Comparison of ENCODE assay signal across 1 cellular context in the genomic region with DNA sequence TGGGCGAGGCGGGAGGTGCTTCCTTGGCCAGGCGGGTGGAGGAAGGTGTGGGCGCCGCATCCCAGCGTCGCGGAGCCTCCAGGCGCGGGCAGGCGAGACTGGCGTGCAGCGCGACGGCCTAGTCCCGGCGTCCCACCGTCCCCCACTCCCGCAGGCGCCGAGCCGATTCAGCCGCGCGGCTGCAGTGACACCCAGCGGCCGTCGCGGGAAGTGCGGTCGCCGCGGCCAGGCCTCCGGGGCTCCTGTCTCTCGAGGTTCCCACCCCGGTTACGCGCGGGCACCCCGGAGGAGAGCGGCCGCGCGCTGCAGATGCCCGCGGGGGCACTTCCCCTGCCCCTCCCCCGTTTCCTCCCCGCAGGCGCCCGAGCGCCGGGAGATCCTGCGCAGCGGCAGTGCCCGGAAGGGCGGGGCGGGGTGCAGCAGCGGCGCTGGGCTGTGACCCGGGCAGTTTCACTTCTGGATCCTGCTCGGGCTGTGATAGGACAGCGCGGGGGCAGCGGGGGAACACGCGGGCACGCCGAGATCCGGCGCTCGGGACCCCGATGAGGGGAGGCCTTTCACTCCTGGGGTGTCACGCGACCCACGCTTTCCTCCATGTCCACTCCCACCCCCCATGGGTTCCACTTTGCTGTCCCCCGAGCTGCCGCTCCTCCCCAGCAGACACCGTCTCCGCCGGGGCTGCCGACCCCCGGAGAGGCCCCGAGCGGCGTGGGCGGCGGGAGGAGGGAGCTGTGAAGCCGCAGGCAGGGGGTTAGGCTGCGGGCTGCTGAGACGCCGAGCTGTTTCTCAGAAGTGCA.
A peak's percentile ranks its signal among the peaks of the same experiment; 100 is the strongest.
TF ChIP-seq lines count a peak whose summit lies in the region.

No MANE protein-coding gene starts in this region.

TF ChIP-seq in HepG2, 621 proteins besides CTCF, POLR2A, EP300 and RAD21 (continued from another document and continues in another):
- TF ChIP-seq, protein P1, sequence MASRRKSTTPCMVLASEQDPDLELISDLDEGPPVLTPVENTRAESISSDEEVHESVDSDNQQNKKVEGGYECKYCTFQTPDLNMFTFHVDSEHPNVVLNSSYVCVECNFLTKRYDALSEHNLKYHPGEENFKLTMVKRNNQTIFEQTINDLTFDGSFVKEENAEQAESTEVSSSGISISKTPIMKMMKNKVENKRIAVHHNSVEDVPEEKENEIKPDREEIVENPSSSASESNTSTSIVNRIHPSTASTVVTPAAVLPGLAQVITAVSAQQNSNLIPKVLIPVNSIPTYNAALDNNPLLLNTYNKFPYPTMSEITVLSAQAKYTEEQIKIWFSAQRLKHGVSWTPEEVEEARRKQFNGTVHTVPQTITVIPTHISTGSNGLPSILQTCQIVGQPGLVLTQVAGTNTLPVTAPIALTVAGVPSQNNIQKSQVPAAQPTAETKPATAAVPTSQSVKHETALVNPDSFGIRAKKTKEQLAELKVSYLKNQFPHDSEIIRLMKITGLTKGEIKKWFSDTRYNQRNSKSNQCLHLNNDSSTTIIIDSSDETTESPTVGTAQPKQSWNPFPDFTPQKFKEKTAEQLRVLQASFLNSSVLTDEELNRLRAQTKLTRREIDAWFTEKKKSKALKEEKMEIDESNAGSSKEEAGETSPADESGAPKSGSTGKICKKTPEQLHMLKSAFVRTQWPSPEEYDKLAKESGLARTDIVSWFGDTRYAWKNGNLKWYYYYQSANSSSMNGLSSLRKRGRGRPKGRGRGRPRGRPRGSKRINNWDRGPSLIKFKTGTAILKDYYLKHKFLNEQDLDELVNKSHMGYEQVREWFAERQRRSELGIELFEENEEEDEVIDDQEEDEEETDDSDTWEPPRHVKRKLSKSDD (CRISPR knock-in tag; IDR thresholded peaks at IDR 0.05; ENCODE audit: low read depth): peak; percentile 67; the same call in 1 of the 2 replicates
- TF ChIP-seq, protein P2, sequence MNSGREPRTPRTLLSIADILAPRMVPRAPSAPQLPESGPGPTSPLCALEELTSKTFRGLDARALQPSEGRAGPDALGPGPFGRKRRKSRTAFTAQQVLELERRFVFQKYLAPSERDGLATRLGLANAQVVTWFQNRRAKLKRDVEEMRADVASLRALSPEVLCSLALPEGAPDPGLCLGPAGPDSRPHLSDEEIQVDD (CRISPR knock-in tag; IDR thresholded peaks at IDR 0.05; ENCODE audit: borderline replicate concordance): peak; percentile 80; the same call in 1 of the 2 replicates
- TF ChIP-seq ZNF207 (IDR thresholded peaks at IDR 0.05; ENCODE audit: borderline replicate concordance) (no peak), CBFB (CRISPR knock-in tag; IDR thresholded peaks at IDR 0.05) (peak; percentile 94), KDM5A (IDR thresholded peaks at IDR 0.05; ENCODE audit: borderline replicate concordance, low read length) (peak; percentile 89), ATM (IDR thresholded peaks at IDR 0.05; ENCODE audit: borderline replicate concordance) (no peak), EEA1 (CRISPR knock-in tag; IDR thresholded peaks at IDR 0.05; ENCODE audit: borderline replicate concordance) (peak; percentile 99), ZNF225 (CRISPR knock-in tag; IDR thresholded peaks at IDR 0.05) (no peak; the same call in none of the 2 replicates), HDAC2 (CRISPR knock-in tag; IDR thresholded peaks at IDR 0.05) (peak; percentile 75), ZNF772 (CRISPR knock-in tag; IDR thresholded peaks at IDR 0.05) (peak; percentile 91; the same call in 1 of the 2 replicates), FOSL2 (CRISPR knock-in tag; IDR thresholded peaks at IDR 0.05) (peak; percentile 18; the same call in 1 of the 2 replicates), PRMT3 (CRISPR knock-in tag; IDR thresholded peaks at IDR 0.05; ENCODE audit: borderline replicate concordance, low read depth) (no peak; the same call in 1 of the 2 replicates), RCOR2 (CRISPR knock-in tag; IDR thresholded peaks at IDR 0.05) (0 out of 2 replicates have a peak, but pooled peaks have one; percentile 37), SOX13 (IDR thresholded peaks at IDR 0.05) (no peak), SOX13 (CRISPR knock-in tag; conservative IDR thresholded peaks at IDR 0.05 in 1 of 2, IDR thresholded peaks at IDR 0.05 in 1 of 2) (peak in 1 of 2 experiments; percentile 58; a peak in 2 of 4 replicates), ZNF431 (CRISPR knock-in tag; IDR thresholded peaks at IDR 0.05; ENCODE audit: borderline replicate concordance, low read depth) (peak; percentile 91), SYNCRIP (IDR thresholded peaks at IDR 0.05; ENCODE audit: insufficient read depth, low read depth, low read length) (no peak), ZNF143 (CRISPR knock-in tag; IDR thresholded peaks at IDR 0.05) (peak; percentile 75), ZNF775 (CRISPR knock-in tag; IDR thresholded peaks at IDR 0.05; ENCODE audit: borderline replicate concordance) (peak; percentile 79), KLF13 (CRISPR knock-in tag; IDR thresholded peaks at IDR 0.05) (0 out of 2 replicates have a peak, but pooled peaks have one; percentile 83)
- TF ChIP-seq, protein P3, sequence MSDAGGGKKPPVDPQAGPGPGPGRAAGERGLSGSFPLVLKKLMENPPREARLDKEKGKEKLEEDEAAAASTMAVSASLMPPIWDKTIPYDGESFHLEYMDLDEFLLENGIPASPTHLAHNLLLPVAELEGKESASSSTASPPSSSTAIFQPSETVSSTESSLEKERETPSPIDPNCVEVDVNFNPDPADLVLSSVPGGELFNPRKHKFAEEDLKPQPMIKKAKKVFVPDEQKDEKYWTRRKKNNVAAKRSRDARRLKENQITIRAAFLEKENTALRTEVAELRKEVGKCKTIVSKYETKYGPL (CRISPR knock-in tag; IDR thresholded peaks at IDR 0.05): peak; percentile 77
- TF ChIP-seq, protein P4, sequence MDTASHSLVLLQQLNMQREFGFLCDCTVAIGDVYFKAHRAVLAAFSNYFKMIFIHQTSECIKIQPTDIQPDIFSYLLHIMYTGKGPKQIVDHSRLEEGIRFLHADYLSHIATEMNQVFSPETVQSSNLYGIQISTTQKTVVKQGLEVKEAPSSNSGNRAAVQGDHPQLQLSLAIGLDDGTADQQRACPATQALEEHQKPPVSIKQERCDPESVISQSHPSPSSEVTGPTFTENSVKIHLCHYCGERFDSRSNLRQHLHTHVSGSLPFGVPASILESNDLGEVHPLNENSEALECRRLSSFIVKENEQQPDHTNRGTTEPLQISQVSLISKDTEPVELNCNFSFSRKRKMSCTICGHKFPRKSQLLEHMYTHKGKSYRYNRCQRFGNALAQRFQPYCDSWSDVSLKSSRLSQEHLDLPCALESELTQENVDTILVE (CRISPR knock-in tag; IDR thresholded peaks at IDR 0.05): peak; percentile 86; the same call in 1 of the 2 replicates
- TF ChIP-seq, protein P5, sequence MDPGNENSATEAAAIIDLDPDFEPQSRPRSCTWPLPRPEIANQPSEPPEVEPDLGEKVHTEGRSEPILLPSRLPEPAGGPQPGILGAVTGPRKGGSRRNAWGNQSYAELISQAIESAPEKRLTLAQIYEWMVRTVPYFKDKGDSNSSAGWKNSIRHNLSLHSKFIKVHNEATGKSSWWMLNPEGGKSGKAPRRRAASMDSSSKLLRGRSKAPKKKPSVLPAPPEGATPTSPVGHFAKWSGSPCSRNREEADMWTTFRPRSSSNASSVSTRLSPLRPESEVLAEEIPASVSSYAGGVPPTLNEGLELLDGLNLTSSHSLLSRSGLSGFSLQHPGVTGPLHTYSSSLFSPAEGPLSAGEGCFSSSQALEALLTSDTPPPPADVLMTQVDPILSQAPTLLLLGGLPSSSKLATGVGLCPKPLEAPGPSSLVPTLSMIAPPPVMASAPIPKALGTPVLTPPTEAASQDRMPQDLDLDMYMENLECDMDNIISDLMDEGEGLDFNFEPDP (CRISPR knock-in tag; conservative IDR thresholded peaks at IDR 0.05): no peak
- TF ChIP-seq, protein P6, sequence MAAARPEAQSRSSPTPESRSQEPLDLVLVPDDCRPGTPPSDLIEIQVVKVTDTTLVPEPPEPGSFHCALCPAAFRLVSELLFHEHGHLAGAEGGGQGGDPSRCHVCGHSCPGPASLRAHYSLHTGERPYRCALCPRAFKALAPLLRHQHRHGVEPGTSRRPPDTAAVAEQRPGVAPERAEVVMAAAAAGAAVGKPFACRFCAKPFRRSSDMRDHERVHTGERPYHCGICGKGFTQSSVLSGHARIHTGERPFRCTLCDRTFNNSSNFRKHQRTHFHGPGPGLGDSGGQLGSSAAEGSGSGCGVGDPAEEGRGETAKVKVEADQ (CRISPR knock-in tag; IDR thresholded peaks at IDR 0.05; ENCODE audit: borderline replicate concordance): peak; percentile 35; the same call in 1 of the 2 replicates
- TF ChIP-seq, protein P7, sequence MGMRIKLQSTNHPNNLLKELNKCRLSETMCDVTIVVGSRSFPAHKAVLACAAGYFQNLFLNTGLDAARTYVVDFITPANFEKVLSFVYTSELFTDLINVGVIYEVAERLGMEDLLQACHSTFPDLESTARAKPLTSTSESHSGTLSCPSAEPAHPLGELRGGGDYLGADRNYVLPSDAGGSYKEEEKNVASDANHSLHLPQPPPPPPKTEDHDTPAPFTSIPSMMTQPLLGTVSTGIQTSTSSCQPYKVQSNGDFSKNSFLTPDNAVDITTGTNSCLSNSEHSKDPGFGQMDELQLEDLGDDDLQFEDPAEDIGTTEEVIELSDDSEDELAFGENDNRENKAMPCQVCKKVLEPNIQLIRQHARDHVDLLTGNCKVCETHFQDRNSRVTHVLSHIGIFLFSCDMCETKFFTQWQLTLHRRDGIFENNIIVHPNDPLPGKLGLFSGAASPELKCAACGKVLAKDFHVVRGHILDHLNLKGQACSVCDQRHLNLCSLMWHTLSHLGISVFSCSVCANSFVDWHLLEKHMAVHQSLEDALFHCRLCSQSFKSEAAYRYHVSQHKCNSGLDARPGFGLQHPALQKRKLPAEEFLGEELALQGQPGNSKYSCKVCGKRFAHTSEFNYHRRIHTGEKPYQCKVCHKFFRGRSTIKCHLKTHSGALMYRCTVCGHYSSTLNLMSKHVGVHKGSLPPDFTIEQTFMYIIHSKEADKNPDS (CRISPR knock-in tag; IDR thresholded peaks at IDR 0.05): peak; percentile 85; the same call in 1 of the 2 replicates
- TF ChIP-seq, protein P8, sequence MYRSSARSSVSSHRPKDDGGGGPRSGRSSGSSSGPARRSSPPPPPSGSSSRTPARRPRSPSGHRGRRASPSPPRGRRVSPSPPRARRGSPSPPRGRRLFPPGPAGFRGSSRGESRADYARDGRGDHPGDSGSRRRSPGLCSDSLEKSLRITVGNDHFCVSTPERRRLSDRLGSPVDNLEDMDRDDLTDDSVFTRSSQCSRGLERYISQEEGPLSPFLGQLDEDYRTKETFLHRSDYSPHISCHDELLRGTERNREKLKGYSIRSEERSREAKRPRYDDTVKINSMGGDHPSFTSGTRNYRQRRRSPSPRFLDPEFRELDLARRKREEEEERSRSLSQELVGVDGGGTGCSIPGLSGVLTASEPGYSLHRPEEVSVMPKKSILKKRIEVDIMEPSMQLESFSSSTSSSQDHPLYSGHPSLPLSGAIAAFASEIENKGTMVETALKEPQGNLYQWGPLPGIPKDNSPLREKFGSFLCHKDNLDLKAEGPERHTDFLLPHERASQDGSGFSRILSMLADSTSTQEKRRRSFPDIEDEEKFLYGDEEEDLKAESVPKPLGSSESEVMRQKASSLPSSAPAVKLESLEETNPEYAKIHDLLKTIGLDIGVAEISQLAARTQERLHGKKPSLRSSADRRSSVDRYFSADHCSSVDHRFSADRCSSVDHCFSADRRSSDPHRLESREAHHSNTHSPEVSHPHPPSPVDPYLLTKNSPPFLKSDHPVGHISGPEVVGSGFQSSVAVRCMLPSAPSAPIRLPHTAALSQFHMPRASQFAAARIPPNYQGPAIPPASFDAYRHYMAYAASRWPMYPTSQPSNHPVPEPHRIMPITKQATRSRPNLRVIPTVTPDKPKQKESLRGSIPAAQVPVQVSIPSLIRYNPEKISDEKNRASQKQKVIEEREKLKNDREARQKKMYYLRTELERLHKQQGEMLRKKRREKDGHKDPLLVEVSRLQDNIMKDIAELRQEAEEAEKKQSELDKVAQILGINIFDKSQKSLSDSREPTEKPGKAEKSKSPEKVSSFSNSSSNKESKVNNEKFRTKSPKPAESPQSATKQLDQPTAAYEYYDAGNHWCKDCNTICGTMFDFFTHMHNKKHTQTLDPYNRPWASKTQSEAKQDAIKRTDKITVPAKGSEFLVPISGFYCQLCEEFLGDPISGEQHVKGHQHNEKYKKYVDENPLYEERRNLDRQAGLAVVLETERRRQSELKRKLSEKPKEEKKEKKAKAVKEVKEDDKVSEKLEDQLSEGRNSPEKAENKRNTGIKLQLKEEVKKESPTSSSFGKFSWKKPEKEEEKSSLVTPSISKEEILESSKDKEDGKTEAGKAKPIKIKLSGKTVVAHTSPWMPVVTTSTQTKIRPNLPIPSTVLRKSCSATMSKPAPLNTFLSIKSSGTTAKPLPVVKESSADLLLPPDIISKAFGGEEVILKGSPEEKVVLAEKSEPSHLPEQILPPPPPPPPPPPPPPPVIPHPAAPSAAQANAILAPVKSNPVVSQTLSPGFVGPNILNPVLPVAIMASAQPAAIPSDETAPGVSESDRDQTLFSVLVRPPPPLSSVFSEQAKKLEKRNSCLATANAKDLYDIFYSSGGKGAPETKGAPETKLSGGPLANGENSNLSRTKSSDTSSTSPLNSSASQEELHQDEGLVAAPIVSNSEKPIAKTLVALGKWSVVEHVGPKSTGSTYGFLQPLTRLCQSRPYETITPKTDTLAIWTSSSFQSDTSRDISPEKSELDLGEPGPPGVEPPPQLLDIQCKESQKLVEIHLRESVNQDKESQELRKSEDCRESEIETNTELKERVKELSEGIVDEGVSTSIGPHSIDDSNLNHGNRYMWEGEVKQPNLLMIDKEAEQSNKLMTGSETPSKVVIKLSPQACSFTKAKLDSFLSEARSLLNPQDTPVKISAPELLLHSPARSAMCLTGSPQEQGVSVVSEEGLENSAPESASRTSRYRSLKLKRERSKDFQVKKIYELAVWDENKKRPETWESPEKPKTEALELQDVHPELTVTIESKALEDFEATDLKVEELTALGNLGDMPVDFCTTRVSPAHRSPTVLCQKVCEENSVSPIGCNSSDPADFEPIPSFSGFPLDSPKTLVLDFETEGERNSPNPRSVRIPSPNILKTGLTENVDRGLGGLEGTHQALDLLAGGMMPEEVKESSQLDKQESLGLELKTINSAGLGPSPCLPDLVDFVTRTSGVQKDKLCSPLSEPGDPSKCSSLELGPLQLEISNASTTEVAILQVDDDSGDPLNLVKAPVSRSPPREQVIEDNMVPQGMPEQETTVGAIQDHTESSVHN (CRISPR knock-in tag; IDR thresholded peaks at IDR 0.05): peak; percentile 69
- TF ChIP-seq, protein P9, sequence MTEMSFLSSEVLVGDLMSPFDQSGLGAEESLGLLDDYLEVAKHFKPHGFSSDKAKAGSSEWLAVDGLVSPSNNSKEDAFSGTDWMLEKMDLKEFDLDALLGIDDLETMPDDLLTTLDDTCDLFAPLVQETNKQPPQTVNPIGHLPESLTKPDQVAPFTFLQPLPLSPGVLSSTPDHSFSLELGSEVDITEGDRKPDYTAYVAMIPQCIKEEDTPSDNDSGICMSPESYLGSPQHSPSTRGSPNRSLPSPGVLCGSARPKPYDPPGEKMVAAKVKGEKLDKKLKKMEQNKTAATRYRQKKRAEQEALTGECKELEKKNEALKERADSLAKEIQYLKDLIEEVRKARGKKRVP (CRISPR knock-in tag; IDR thresholded peaks at IDR 0.05): peak in 1 of 2 experiments; percentile 67; a peak in 1 of 4 replicates
- TF ChIP-seq, protein P10, sequence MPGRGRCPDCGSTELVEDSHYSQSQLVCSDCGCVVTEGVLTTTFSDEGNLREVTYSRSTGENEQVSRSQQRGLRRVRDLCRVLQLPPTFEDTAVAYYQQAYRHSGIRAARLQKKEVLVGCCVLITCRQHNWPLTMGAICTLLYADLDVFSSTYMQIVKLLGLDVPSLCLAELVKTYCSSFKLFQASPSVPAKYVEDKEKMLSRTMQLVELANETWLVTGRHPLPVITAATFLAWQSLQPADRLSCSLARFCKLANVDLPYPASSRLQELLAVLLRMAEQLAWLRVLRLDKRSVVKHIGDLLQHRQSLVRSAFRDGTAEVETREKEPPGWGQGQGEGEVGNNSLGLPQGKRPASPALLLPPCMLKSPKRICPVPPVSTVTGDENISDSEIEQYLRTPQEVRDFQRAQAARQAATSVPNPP (CRISPR knock-in tag; IDR thresholded peaks at IDR 0.05): peak; percentile 34; the same call in 1 of the 2 replicates
